ENCODE assay signal across 1 cellular context in genomic region chr17:73255671-73256181, GRCh38.
TF ChIP-seq lines count a peak whose summit lies in the region.

No MANE protein-coding gene starts in this region.

TF ChIP-seq in HepG2, 621 proteins besides CTCF, POLR2A, EP300 and RAD21 (continued from another document and continues in another):
- peak; percentile 48 for TF ChIP-seq ZNF407 (CRISPR knock-in tag; IDR thresholded peaks at IDR 0.05; ENCODE audit: not compliant biosample characterization)
- no peak for TF ChIP-seq ZNF589 (CRISPR knock-in tag; conservative IDR thresholded peaks at IDR 0.05)
- TF ChIP-seq ZNF382 (CRISPR knock-in tag; IDR thresholded peaks at IDR 0.05; ENCODE audit: borderline replicate concordance) = no peak
- TF ChIP-seq RXRA (CRISPR knock-in tag; IDR thresholded peaks at IDR 0.05) = peak; percentile 46; the same call in 1 of the 2 replicates
- no peak for TF ChIP-seq ZNF446 (CRISPR knock-in tag; IDR thresholded peaks at IDR 0.05)
- TF ChIP-seq POLR2AphosphoS5 (IDR thresholded peaks at IDR 0.05; ENCODE audit: low read depth, low read length) = no peak
- TF ChIP-seq IKZF4 (CRISPR knock-in tag; IDR thresholded peaks at IDR 0.05; ENCODE audit: borderline replicate concordance, low read depth, not compliant biosample characterization) = no peak
- 0 out of 2 replicates have a peak, but pooled peaks have one; percentile 18 for TF ChIP-seq KDM1A (CRISPR knock-in tag; IDR thresholded peaks at IDR 0.05)
- no peak for TF ChIP-seq ZSCAN25 (CRISPR knock-in tag; IDR thresholded peaks at IDR 0.05)
- no peak for TF ChIP-seq ZNF609 (CRISPR knock-in tag; IDR thresholded peaks at IDR 0.05; ENCODE audit: borderline replicate concordance)
- TF ChIP-seq ZNF180 (CRISPR knock-in tag; IDR thresholded peaks at IDR 0.05; ENCODE audit: borderline replicate concordance, low read depth) = no peak
- TF ChIP-seq ZNF7 (CRISPR knock-in tag; IDR thresholded peaks at IDR 0.05) = no peak
- TF ChIP-seq ZNF318 (CRISPR knock-in tag; IDR thresholded peaks at IDR 0.05) = no peak
- no peak for TF ChIP-seq HMGA1 (CRISPR knock-in tag; conservative IDR thresholded peaks at IDR 0.05)
- TF ChIP-seq ZFP1 (CRISPR knock-in tag; IDR thresholded peaks at IDR 0.05) = no peak
- TF ChIP-seq HES4 (CRISPR knock-in tag; IDR thresholded peaks at IDR 0.05; ENCODE audit: borderline replicate concordance) = no peak
- TF ChIP-seq SAFB2 (CRISPR knock-in tag; IDR thresholded peaks at IDR 0.05; ENCODE audit: borderline replicate concordance, low read depth) = no peak
- peak; percentile 95 for TF ChIP-seq KDM3A (CRISPR knock-in tag; IDR thresholded peaks at IDR 0.05; ENCODE audit: low read depth)
- TF ChIP-seq ZNF234 (CRISPR knock-in tag; conservative IDR thresholded peaks at IDR 0.05) = no peak
- no peak for TF ChIP-seq HMG20B (CRISPR knock-in tag; conservative IDR thresholded peaks at IDR 0.05)
- TF ChIP-seq ZBTB49 (CRISPR knock-in tag; IDR thresholded peaks at IDR 0.05; ENCODE audit: borderline replicate concordance) = no peak
- TF ChIP-seq ZNF777 (CRISPR knock-in tag; IDR thresholded peaks at IDR 0.05) = no peak
- no peak for TF ChIP-seq FOXP1 (IDR thresholded peaks at IDR 0.05)
- TF ChIP-seq FOXP1 (CRISPR knock-in tag; IDR thresholded peaks at IDR 0.05) = no peak
- no peak for TF ChIP-seq KLF11 (CRISPR knock-in tag; IDR thresholded peaks at IDR 0.05)
- TF ChIP-seq GATAD1 (CRISPR knock-in tag; IDR thresholded peaks at IDR 0.05) = 0 out of 2 replicates have a peak, but pooled peaks have one; percentile 36
- no peak; the same call in 1 of the 2 replicates for TF ChIP-seq MTF2 (CRISPR knock-in tag; IDR thresholded peaks at IDR 0.05; ENCODE audit: borderline replicate concordance)
- TF ChIP-seq ZSCAN12 (CRISPR knock-in tag; IDR thresholded peaks at IDR 0.05) = no peak
- TF ChIP-seq PHF5A (CRISPR knock-in tag; IDR thresholded peaks at IDR 0.05; ENCODE audit: low read depth, unreplicated experiment) = no peak
- TF ChIP-seq ZNF83 (CRISPR knock-in tag; IDR thresholded peaks at IDR 0.05; ENCODE audit: borderline replicate concordance) = no peak
- TF ChIP-seq ZSCAN9 (CRISPR knock-in tag; IDR thresholded peaks at IDR 0.05; ENCODE audit: borderline replicate concordance) = no peak
- no peak for TF ChIP-seq SYNCRIP (IDR thresholded peaks at IDR 0.05; ENCODE audit: insufficient read depth, low read depth, low read length)
- peak; percentile 58 for TF ChIP-seq YY1 (IDR thresholded peaks at IDR 0.05; ENCODE audit: insufficient read depth, insufficient replicate concordance, low read depth, low read length)
- TF ChIP-seq ZNF317 (CRISPR knock-in tag; IDR thresholded peaks at IDR 0.05) = no peak
